19 cellular contexts compared by ENCODE assay signal in genomic region chr17:14329900-14330491, GRCh38. TPM values are rescaled to one million over a fixed set of nuclear protein-coding genes. Genes with fewer than 3 reads are reported as not detected.
DNase-seq lines count a peak whose midpoint lies in the region; ATAC-seq and TF ChIP-seq lines count a peak whose summit lies in the region.
"Had no signal": no experiment of that assay in that cellular context is flagged by ENCODE, and none has a peak within 500 bp of the region (broad histone marks: within the 10 kb centered on the region; RNA-seq: fewer than 3 reads in every experiment).

No MANE protein-coding gene starts in this region.

- H3K4me1 Mint-ChIP-seq in CD4-positive, alpha-beta T cell (ENCODE audit: low read depth) = peaks cover 94% of the 10 kb centered on the region
- peaks cover 62% of the 10 kb centered on the region for H3K4me1 Mint-ChIP-seq in brain

- 82% methylated on average over 3 of the region's 5 CpGs for WGBS in mesenchymal stem cell

- no peak overlapping the region for H4K91ac ChIP-seq in mesenchymal stem cell (ENCODE audit: low read length)

- H3K18ac ChIP-seq in mesenchymal stem cell (ENCODE audit: low read depth in 1 of 2, low read length in 2 of 2) = no peak overlapping the region

- no peak overlapping the region for H3K4me3 Mint-ChIP-seq in CD4-positive, alpha-beta T cell
- H3K4me3 Mint-ChIP-seq in brain = peak overlapping the region; percentile 6 to 78 (median 61)
- H3K4me3 Mint-ChIP-seq: activated B cell treated with CpG ODN at 0.5 μM for 24 hours had no signal

- no peak overlapping the region for H2BK15ac ChIP-seq in mesenchymal stem cell (ENCODE audit: low read depth, poor library complexity, severe bottlenecking)

- H3K36me3 ChIP-seq in HUES48 (ENCODE audit: control insufficient read depth, insufficient read depth, low read length) = no peaks in the 10 kb centered on the region
- H3K36me3 ChIP-seq in mesenchymal stem cell (ENCODE audit: control insufficient read depth in 1 of 2, insufficient read depth in 2 of 2, low read depth in 1 of 2, low read length in 2 of 2) = no peaks in the 10 kb centered on the region
- H3K36me3 ChIP-seq: left lung, MG63 had no signal

- no peaks in the 10 kb centered on the region for H3K27me3 ChIP-seq in CD4-positive, alpha-beta T cell (ENCODE audit: control insufficient read depth, insufficient read depth, low read length)
- H3K27me3 ChIP-seq in HUES48 (ENCODE audit: control insufficient read depth, insufficient read depth, low read length) = no peaks in the 10 kb centered on the region
- no peaks in the 10 kb centered on the region for H3K27me3 ChIP-seq in mesenchymal stem cell (ENCODE audit: control insufficient read depth in 1 of 2, insufficient read depth in 1 of 2, low read length in 2 of 2)
- H3K27me3 ChIP-seq: left lung, MG63 had no signal

- no peak overlapping the region for H2AK5ac ChIP-seq in mesenchymal stem cell (ENCODE audit: low read length, severe bottlenecking)

- intact Hi-C loops in CD4-positive, alpha-beta T cell (cut with DNase I, micrococcal nuclease) = no loop called here
- intact Hi-C loops in posterior vena cava (cut with DNase I) = loop anchor here (10.0 kb wide), 2 partner anchors 55 to 155 kb away; no protein-coding TSS in a partner anchor

- DNase-seq in CD4-positive, alpha-beta T cell = no peak
- DNase-seq in mesenchymal stem cell (no peak), posterior vena cava (ENCODE audit: low spot score) (no peak), G401 (ENCODE audit: low spot score) (no peak), anterior cingulate cortex (lab: John Stamatoyannopoulos, UW) (no peak), COR-L47 (lab: John Stamatoyannopoulos, UW) (no peak)
- DNase-seq: activated B cell treated with CpG ODN at 0.5 μM for 24 hours; activated naive CD4-positive, alpha-beta T cell treated with Interleukin-2 at 50 U/mL for 16 hours; dermis blood vessel endothelial cell; erythroblast; GF-D8; left lung; MG63; NCI-H146; NCI-H748 treated with DMSO at 0.1 percent for 48 hours; OCI-M1; stimulated activated CD4-positive, alpha-beta T cell treated with anti-CD3 and anti-CD28 coated beads, Interleukin-4, amount 100 ng/mL, for 4 hours had no signal

- H2BK5ac ChIP-seq in mesenchymal stem cell (ENCODE audit: low read depth, low read length, poor library complexity, severe bottlenecking) = no peak overlapping the region

- H3K4ac ChIP-seq in mesenchymal stem cell (ENCODE audit: low read depth in 1 of 2, low read length in 2 of 2) = no peak overlapping the region

- H3K9ac ChIP-seq in HUES48 (ENCODE audit: low read depth, low read length) = no peak overlapping the region
- no peak overlapping the region for H3K9ac ChIP-seq in mesenchymal stem cell (ENCODE audit: low read length)

- peaks cover 18% of the 10 kb centered on the region for H3K36me3 Mint-ChIP-seq in CD4-positive, alpha-beta T cell (ENCODE audit: low read depth)
- H3K36me3 Mint-ChIP-seq in brain = peaks cover 19% of the 10 kb centered on the region

- CTCF ChIA-PET in CD4-positive, alpha-beta T cell (lab: Charles Lee) = no interaction called here

- peak overlapping the region in 1 of 2 experiments; percentile 21 for H2BK12ac ChIP-seq in mesenchymal stem cell (ENCODE audit: low read length in 2 of 2)

- H3K4me1 ChIP-seq in HUES48 (ENCODE audit: control insufficient read depth, insufficient read depth, low read length) = peaks cover 41% of the 10 kb centered on the region
- no peaks in the 10 kb centered on the region for H3K4me1 ChIP-seq in mesenchymal stem cell (ENCODE audit: control insufficient read depth, insufficient read depth, low read depth, low read length)

- H2AFZ ChIP-seq in mesenchymal stem cell (ENCODE audit: low read depth, low read length) = no peak overlapping the region

- peak overlapping the region; percentile 46 for H4K8ac ChIP-seq in mesenchymal stem cell (ENCODE audit: low read length)

- H3K4me3 ChIP-seq in HUES48 (ENCODE audit: low read depth, low read length) (0 out of 2 replicates have a peak overlapping the region, but pooled peaks have one; percentile 39), mesenchymal stem cell (ENCODE audit: insufficient read depth in 1 of 2, low read depth in 1 of 2, low read length in 2 of 2) (peak overlapping the region in 1 of 2 experiments; percentile 1)
- H3K4me3 ChIP-seq: left lung, MG63 had no signal

- H3K27ac ChIP-seq in CD4-positive, alpha-beta T cell (ENCODE audit: low read depth, low read length) = no peak overlapping the region
- H3K27ac ChIP-seq in HUES48 (ENCODE audit: low read depth, low read length) = peak overlapping the region; percentile 81
- H3K27ac ChIP-seq in mesenchymal stem cell (ENCODE audit: low read length, poor library complexity, severe bottlenecking) = no peak overlapping the region
- H3K27ac ChIP-seq: left lung had no signal

- H3K9me3 Mint-ChIP-seq in CD4-positive, alpha-beta T cell = no peaks in the 10 kb centered on the region
- peaks cover 0 to 7% (median 0%) of the 10 kb centered on the region in 5 experiments for H3K9me3 Mint-ChIP-seq in brain
- H3K9me3 Mint-ChIP-seq: activated B cell treated with CpG ODN at 0.5 μM for 24 hours had no signal

- H2BK120ac ChIP-seq in mesenchymal stem cell (ENCODE audit: low read depth, low read length) = no peak overlapping the region

- H3K27me3 Mint-ChIP-seq in CD4-positive, alpha-beta T cell = no peaks in the 10 kb centered on the region
- no peaks in the 10 kb centered on the region for H3K27me3 Mint-ChIP-seq in brain
- H3K27me3 Mint-ChIP-seq: activated B cell treated with CpG ODN at 0.5 μM for 24 hours had no signal

- no peak for TF ChIP-seq CTCF in CD4-positive, alpha-beta T cell (IDR thresholded peaks at IDR 0.05)
- no peak for TF ChIP-seq CTCF in brain (conservative IDR thresholded peaks at IDR 0.05)

- peak overlapping the region; percentile 79 for H3K27ac Mint-ChIP-seq in CD4-positive, alpha-beta T cell
- H3K27ac Mint-ChIP-seq in brain = peak overlapping the region; percentile 4 to 92 (median 89)
- H3K27ac Mint-ChIP-seq: activated B cell treated with CpG ODN at 0.5 μM for 24 hours had no signal

- POLR2A ChIA-PET in CD4-positive, alpha-beta T cell (lab: Charles Lee) = interaction anchor here (0.9 to 1.6 kb wide), 4 partner anchors 9 to 99 kb away, joined by 3 to 6 read pairs (median 4); partner anchors contain the start of gene HS3ST3B1

- H3K79me1 ChIP-seq in mesenchymal stem cell (replicated peaks; ENCODE audit: low read length, poor library complexity, severe bottlenecking) = no peaks in the 10 kb centered on the region

- peak; percentile 24 for ATAC-seq in CD4-positive, alpha-beta T cell (ENCODE audit: poor library complexity)
- ATAC-seq: left lung had no signal

- H3K9me3 ChIP-seq in CD4-positive, alpha-beta T cell (ENCODE audit: control insufficient read depth, low read length) = no peaks in the 10 kb centered on the region
- no peaks in the 10 kb centered on the region for H3K9me3 ChIP-seq in HUES48 (ENCODE audit: control insufficient read depth, insufficient read depth, low read length)
- no peaks in the 10 kb centered on the region for H3K9me3 ChIP-seq in mesenchymal stem cell (ENCODE audit: control insufficient read depth, low read length)
- H3K9me3 ChIP-seq: left lung, MG63 had no signal

- no peak overlapping the region for H3K14ac ChIP-seq in mesenchymal stem cell (ENCODE audit: low read length in 2 of 2)

- no peak overlapping the region for H3K4me2 ChIP-seq in mesenchymal stem cell (ENCODE audit: low read length, poor library complexity, severe bottlenecking)

- in situ Hi-C loops in G401 (cut with HindIII; ENCODE audit: low sequenced_read_pairs) = no loop called here

- peak overlapping the region in 1 of 2 experiments; percentile 26 for H3K23ac ChIP-seq in mesenchymal stem cell (ENCODE audit: low read length in 2 of 2)

RNA-seq across cellular contexts. Expression of gene HS3ST3B1, which starts 29.1 kb away (rescaled TPM):
- total RNA-seq in CD4-positive, alpha-beta T cell = 10 to 100 TPM in 1 of 2 experiments, 1 to 10 TPM in 1; 9.3 to 11.5 TPM
- polyA plus RNA-seq in brain (ENCODE audit: insufficient read depth, low read depth, low replicate concordance) = 0.14 TPM
- polyA plus RNA-seq in mesenchymal stem cell (2013, experiment 1 of 2) = 16.0 TPM
- polyA plus RNA-seq in mesenchymal stem cell (2013, experiment 2 of 2) = 15.8 TPM
- total RNA-seq in posterior vena cava = under 1 TPM; 0.62 to 0.97 TPM
- total RNA-seq in G401 (2014; rRNA removed; shearing (Covaris generic)) = 0.37 TPM in 2 replicates

Comparison
In these comparisons a context has a peak if more than half of its experiments do, and no peak if none do; other contexts are left out.
1. intact Hi-C loops: an anchor here in posterior vena cava (10.0 kb wide); none called in CD4-positive, alpha-beta T cell.